1 cellular context compared by ENCODE assay signal in genomic region chr4:177229331-177229730, GRCh38.
TF ChIP-seq lines count a peak whose summit lies in the region.

No MANE protein-coding gene starts in this region.

TF ChIP-seq in SK-N-SH, 30 proteins besides CTCF, POLR2A, EP300 and RAD21 (continued from another document):
- TF ChIP-seq REST (IDR thresholded peaks at IDR 0.05; ENCODE audit: low read depth, low read length) (no peak), FOXJ3 (CRISPR knock-in tag; IDR thresholded peaks at IDR 0.05) (no peak), FOXM1 (IDR thresholded peaks at IDR 0.05; ENCODE audit: low read depth) (no peak), ELF1 (IDR thresholded peaks at IDR 0.05) (no peak), CHD2 (IDR thresholded peaks at IDR 0.05; ENCODE audit: low read length, partially characterized antibody) (no peak), TCF12 (IDR thresholded peaks at IDR 0.05) (no peak), SIN3A (IDR thresholded peaks at IDR 0.05; ENCODE audit: borderline replicate concordance, low read depth, low read length) (no peak), FOSL2 (IDR thresholded peaks at IDR 0.05; ENCODE audit: borderline replicate concordance, low read depth) (no peak)
